In the genomic region with DNA sequence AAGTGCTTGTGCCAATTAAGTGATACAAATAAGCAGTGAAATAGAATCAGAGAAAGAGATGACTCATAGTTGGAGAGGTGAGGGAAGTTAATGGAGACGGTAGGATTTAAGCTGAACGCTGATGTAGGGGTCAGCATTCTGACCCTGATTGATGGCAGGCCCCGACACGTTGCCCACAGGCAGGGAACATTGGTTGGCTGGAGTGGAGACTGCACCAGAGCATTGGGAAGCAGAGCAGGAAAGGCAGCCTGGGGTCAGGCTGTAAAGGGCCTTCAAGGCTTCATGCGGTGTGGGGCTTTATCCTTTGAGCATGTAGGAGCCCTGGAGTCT, we compare ENCODE assay signal across 15 cellular contexts.
A peak's percentile ranks its signal among the peaks of the same experiment; 100 is the strongest.
DNase-seq lines count a peak whose midpoint lies in the region; ATAC-seq, FAIRE-seq and TF ChIP-seq lines count a peak whose summit lies in the region.
"Had no signal": no experiment of that assay in that cellular context is flagged by ENCODE, and none has a peak within 500 bp of the region (broad histone marks: within the 10 kb centered on the region; RNA-seq: fewer than 3 reads in every experiment).

No MANE protein-coding gene starts in this region.

- H3K27ac Mint-ChIP-seq in CD4-positive, CD25-positive, alpha-beta regulatory T cell: peak overlapping the region; percentile 61 to 96 (median 78)
- H3K27ac Mint-ChIP-seq in Calu3 (ENCODE audit: unreplicated experiment): peak overlapping the region; percentile 1
- H3K27ac Mint-ChIP-seq in activated CD8-positive, alpha-beta T cell treated with anti-CD3 and anti-CD28 coated beads for 36 hours: peak overlapping the region; percentile 87

- TF ChIP-seq POLR2A in H54 (IDR thresholded peaks at IDR 0.05; ENCODE audit: low read depth, low read length): no peak

- POLR2A ChIA-PET in activated CD8-positive, alpha-beta T cell treated with anti-CD3 and anti-CD28 coated beads for 36 hours (lab: Charles Lee): interaction anchor here (1.0 kb wide), 1 partner anchor 10 kb away, joined by 3 read pairs; no protein-coding TSS in a partner anchor

- H3K4me1 Mint-ChIP-seq in CD4-positive, CD25-positive, alpha-beta regulatory T cell: peaks cover 41 to 64% (median 50%) of the 10 kb centered on the region in 4 donors
- H3K4me1 Mint-ChIP-seq in Calu3 (ENCODE audit: low read depth, unreplicated experiment): no peaks in the 10 kb centered on the region
- H3K4me1 Mint-ChIP-seq in activated CD8-positive, alpha-beta T cell treated with anti-CD3 and anti-CD28 coated beads for 36 hours (ENCODE audit: low read depth): peaks cover 56% of the 10 kb centered on the region

- peaks cover 17% of the 10 kb centered on the region for H3K36me3 ChIP-seq in CD4-positive, CD25-positive, alpha-beta regulatory T cell (ENCODE audit: control insufficient read depth, insufficient read depth, low read length)

- no peak overlapping the region for H3K27ac ChIP-seq in CD4-positive, CD25-positive, alpha-beta regulatory T cell (ENCODE audit: insufficient read depth, low read length, poor library complexity, severe bottlenecking)
- H3K27ac ChIP-seq: BLaER1, cardiac muscle cell had no signal

- peaks cover 5% of the 10 kb centered on the region for H3K36me3 Mint-ChIP-seq in CD4-positive, CD25-positive, alpha-beta regulatory T cell
- H3K36me3 Mint-ChIP-seq in Calu3 (ENCODE audit: insufficient read depth, unreplicated experiment): no peaks in the 10 kb centered on the region
- peaks cover 17% of the 10 kb centered on the region for H3K36me3 Mint-ChIP-seq in activated CD8-positive, alpha-beta T cell treated with anti-CD3 and anti-CD28 coated beads for 36 hours (ENCODE audit: low read depth)

- H3K4me1 ChIP-seq in CD4-positive, CD25-positive, alpha-beta regulatory T cell (ENCODE audit: control insufficient read depth, insufficient read depth, low read length, poor library complexity, severe bottlenecking): peaks cover 32% of the 10 kb centered on the region

- no peak overlapping the region for H3K4me3 ChIP-seq in CD4-positive, CD25-positive, alpha-beta regulatory T cell (ENCODE audit: low read depth, low read length)
- H3K4me3 ChIP-seq in epithelial cell of esophagus (ENCODE audit: low read length): no peak overlapping the region
- H3K4me3 ChIP-seq: BLaER1, cardiac muscle cell had no signal

- H3K4me3 Mint-ChIP-seq in CD4-positive, CD25-positive, alpha-beta regulatory T cell: peak overlapping the region in 2 of 4 donors; percentile 51 to 73
- no peak overlapping the region for H3K4me3 Mint-ChIP-seq in Calu3 (ENCODE audit: low read depth, unreplicated experiment)
- no peak overlapping the region for H3K4me3 Mint-ChIP-seq in activated CD8-positive, alpha-beta T cell treated with anti-CD3 and anti-CD28 coated beads for 36 hours
- H3K4me3 Mint-ChIP-seq: IgD-negative memory B cell, naive B cell had no signal

- no peaks in the 10 kb centered on the region for H3K27me3 ChIP-seq in CD4-positive, CD25-positive, alpha-beta regulatory T cell (ENCODE audit: control insufficient read depth, insufficient read depth, low read length)
- H3K27me3 ChIP-seq: BLaER1, cardiac muscle cell had no signal

- H3K27me3 Mint-ChIP-seq in CD4-positive, CD25-positive, alpha-beta regulatory T cell: no peaks in the 10 kb centered on the region
- H3K27me3 Mint-ChIP-seq in Calu3 (ENCODE audit: unreplicated experiment): no peaks in the 10 kb centered on the region
- H3K27me3 Mint-ChIP-seq in activated CD8-positive, alpha-beta T cell treated with anti-CD3 and anti-CD28 coated beads for 36 hours: no peaks in the 10 kb centered on the region
- H3K27me3 Mint-ChIP-seq: IgD-negative memory B cell, naive B cell had no signal

- no peak for DNase-seq in CD4-positive, CD25-positive, alpha-beta regulatory T cell
- DNase-seq in Calu3 (no peak), epithelial cell of esophagus (ENCODE audit: low read depth) (peak; percentile 77), H54 (ENCODE audit: insufficient read length, low spot score) (no peak), cerebellar cortex (ENCODE audit: low spot score) (no peak), AG20443 (ENCODE audit: low spot score) (no peak)
- no peak for DNase-seq in activated CD8-positive, alpha-beta T cell treated with anti-CD3 and anti-CD28 coated beads for 36 hours
- DNase-seq: naive B cell, NCI-H1417 treated with DMSO at 0.1 percent for 48 hours, PC-3, retina had no signal

- H3K9me3 Mint-ChIP-seq in CD4-positive, CD25-positive, alpha-beta regulatory T cell: no peaks in the 10 kb centered on the region
- no peaks in the 10 kb centered on the region for H3K9me3 Mint-ChIP-seq in Calu3 (ENCODE audit: low read depth, unreplicated experiment)
- H3K9me3 Mint-ChIP-seq in activated CD8-positive, alpha-beta T cell treated with anti-CD3 and anti-CD28 coated beads for 36 hours: no peaks in the 10 kb centered on the region
- H3K9me3 Mint-ChIP-seq: IgD-negative memory B cell, naive B cell had no signal

- intact Hi-C loops in Calu3 (cut with micrococcal nuclease; ENCODE audit: unreplicated experiment): no loop called here
- intact Hi-C loops in activated CD8-positive, alpha-beta T cell treated with anti-CD3 and anti-CD28 coated beads for 36 hours (cut with micrococcal nuclease): no loop called here

- no peak for TF ChIP-seq CTCF in Calu3 (IDR thresholded peaks at IDR 0.05; ENCODE audit: unreplicated experiment)
- no peak for TF ChIP-seq CTCF in activated CD8-positive, alpha-beta T cell treated with anti-CD3 and anti-CD28 coated beads for 36 hours (IDR thresholded peaks at IDR 0.05)
- TF ChIP-seq CTCF in epithelial cell of esophagus (IDR thresholded peaks at IDR 0.05; ENCODE audit: insufficient read depth, low read depth, low read length, missing control alignments): no peak

- no TSS peak for BruUV-seq in Calu3 (replicated peaks; lab: Mats Ljungman, UMichigan)

- FAIRE-seq in H54 (lab: Jason Lieb, UNC): no peak

- H3K9me3 ChIP-seq in CD4-positive, CD25-positive, alpha-beta regulatory T cell (ENCODE audit: control insufficient read depth in 2 of 2, low read length in 2 of 2): no peaks in the 10 kb centered on the region
- H3K9me3 ChIP-seq: BLaER1 had no signal

- no peak for ATAC-seq in CD4-positive, CD25-positive, alpha-beta regulatory T cell (ENCODE audit: low read depth in 2 of 2)
- no peak for ATAC-seq in activated CD8-positive, alpha-beta T cell treated with anti-CD3 and anti-CD28 coated beads for 36 hours
- ATAC-seq in HG03521 (IDR thresholded peaks at IDR 0.05; ENCODE audit: unreplicated experiment): no peak
- ATAC-seq: PC-3 had no signal

- CTCF ChIA-PET in Calu3 (lab: Charles Lee): no interaction called here
- CTCF ChIA-PET in activated CD8-positive, alpha-beta T cell treated with anti-CD3 and anti-CD28 coated beads for 36 hours (lab: Charles Lee): interaction anchor here (0.5 kb wide), 1 partner anchor 114 kb away, joined by 3 read pairs; no protein-coding TSS in a partner anchor

Comparison
In these comparisons a context has a peak if more than half of its experiments do, and no peak if none do; other contexts are left out.
1. H3K27ac Mint-ChIP-seq: peak in every context shown above with its lines; median percentile 87 in activated CD8-positive, alpha-beta T cell treated with anti-CD3 and anti-CD28 coated beads for 36 hours; 78 in CD4-positive, CD25-positive, alpha-beta regulatory T cell; 1 in Calu3.